12 cellular contexts compared by ENCODE assay signal in the genomic region with DNA sequence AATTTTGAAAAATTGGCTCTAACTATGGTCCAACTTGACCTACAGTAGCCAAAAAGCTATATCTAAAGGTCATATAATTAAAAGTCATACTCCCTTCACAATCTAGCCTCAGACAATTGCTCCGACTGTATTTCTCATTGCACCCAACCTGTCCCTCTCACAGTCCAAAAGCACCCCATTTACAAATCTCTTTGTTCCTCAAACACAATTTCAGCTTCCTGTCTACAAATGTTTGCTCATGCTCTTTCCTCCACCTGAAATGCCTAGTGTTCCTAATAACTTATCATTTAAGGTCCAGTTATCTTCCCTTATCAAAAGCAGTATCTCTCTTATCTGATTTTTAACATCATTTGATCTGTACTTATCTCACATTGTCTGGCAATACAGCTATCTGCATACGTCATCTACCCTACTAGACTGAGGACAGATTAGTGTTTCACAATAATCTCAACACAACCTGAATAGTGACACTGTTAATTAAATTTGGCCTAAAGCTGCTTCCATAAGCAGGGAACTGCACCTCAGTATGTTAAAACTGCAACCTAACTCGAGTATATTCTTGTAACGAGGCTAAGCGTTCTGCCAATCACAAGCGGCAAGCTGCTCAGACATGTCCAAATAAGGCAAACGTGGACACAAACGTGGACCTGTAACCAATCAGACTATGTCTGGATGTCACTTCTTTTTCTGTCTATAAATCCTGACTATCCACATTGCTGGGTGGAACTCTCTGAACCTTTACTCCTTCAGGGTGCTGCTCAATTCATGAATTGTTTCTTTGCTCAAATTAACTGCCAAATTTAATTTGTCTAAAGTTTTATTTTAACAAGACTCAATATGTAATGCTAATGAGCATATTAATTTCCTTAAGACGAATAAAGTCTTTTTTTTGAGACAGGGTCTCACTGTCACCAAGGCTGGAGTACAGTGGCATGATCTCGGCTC. TPM values are rescaled to one million over a fixed set of nuclear protein-coding genes. Genes with fewer than 3 reads are reported as not detected.
DNase-seq lines count a peak whose midpoint lies in the region; FAIRE-seq and TF ChIP-seq lines count a peak whose summit lies in the region.
"Had no signal": no experiment of that assay in that cellular context is flagged by ENCODE, and none has a peak within 500 bp of the region (broad histone marks: within the 10 kb centered on the region; RNA-seq: fewer than 3 reads in every experiment).

No MANE protein-coding gene starts in this region.

- H3K4me3 ChIP-seq in Loucy (ENCODE audit: low read length, poor library complexity, severe bottlenecking), result no peak overlapping the region
- peak overlapping the region; percentile 27 for H3K4me3 ChIP-seq in coronary artery
- no peak overlapping the region for H3K4me3 ChIP-seq in trophoblast cell (ENCODE audit: low read depth, low read length)
- no peak overlapping the region for H3K4me3 ChIP-seq in MG63
- peak overlapping the region in 1 of 2 donors; percentile 7 for H3K4me3 ChIP-seq in kidney (ENCODE audit: low read length in 2 of 2)
- H3K4me3 ChIP-seq: transverse colon had no signal

- no peak overlapping the region for H2BK120ac ChIP-seq in trophoblast cell (ENCODE audit: insufficient read depth, low read length, poor library complexity)

- H2AFZ ChIP-seq in Loucy (ENCODE audit: low read length), result no peak overlapping the region
- no peak overlapping the region for H2AFZ ChIP-seq in trophoblast cell (ENCODE audit: insufficient read depth, low read length, poor library complexity)

- no peak overlapping the region for H2BK12ac ChIP-seq in trophoblast cell (ENCODE audit: low read length)

- H2AK5ac ChIP-seq in trophoblast cell (ENCODE audit: low read length), result no peak overlapping the region

- H4K91ac ChIP-seq in trophoblast cell (ENCODE audit: low read depth, low read length), result no peak overlapping the region

- H3K27me3 ChIP-seq in Loucy (ENCODE audit: insufficient read depth, low read length, poor library complexity, severe bottlenecking) (no peaks in the 10 kb centered on the region), trophoblast cell (ENCODE audit: insufficient read depth, low read length) (no peaks in the 10 kb centered on the region), MG63 (no peaks in the 10 kb centered on the region)
- H3K27me3 ChIP-seq: transverse colon had no signal

- H3K4ac ChIP-seq in trophoblast cell (ENCODE audit: low read depth, low read length), result peak overlapping the region; percentile 80

- peak overlapping the region; percentile 18 to 43 for H3K27ac ChIP-seq in coronary artery
- no peak overlapping the region for H3K27ac ChIP-seq in trophoblast cell (ENCODE audit: low read depth, low read length)
- peak overlapping the region in 1 of 2 donors; percentile 28 for H3K27ac ChIP-seq in kidney (ENCODE audit: low read depth in 2 of 2, low read length in 2 of 2)

- TF ChIP-seq CTCF in Loucy (conservative IDR thresholded peaks at IDR 0.05; ENCODE audit: low read length) (no peak), coronary artery (IDR thresholded peaks at IDR 0.05) (no peak), kidney (IDR thresholded peaks at IDR 0.05; ENCODE audit: borderline replicate concordance, extremely low read depth, insufficient read depth) (no peak)

- WGBS in trophoblast cell (ENCODE audit: extremely low coverage, insufficient coverage, insufficient read length), result no CpG with 5 or more reads among the region's 10 CpGs

- H3K79me2 ChIP-seq in Loucy (ENCODE audit: insufficient read depth, low read length) (peaks cover 98% of the 10 kb centered on the region), trophoblast cell (ENCODE audit: control insufficient read depth, insufficient read depth, low read length, poor library complexity) (peaks cover 19% of the 10 kb centered on the region)

- H3K14ac ChIP-seq in trophoblast cell (ENCODE audit: low read length), result no peak overlapping the region

- H3K9me3 ChIP-seq in Loucy (ENCODE audit: insufficient read depth, low read depth, low read length) (no peaks in the 10 kb centered on the region), trophoblast cell (ENCODE audit: insufficient read depth, low read depth, low read length) (no peaks in the 10 kb centered on the region), MG63 (0 out of 2 replicates have a peak, but pooled peaks cover 4% of the 10 kb centered on the region), kidney (ENCODE audit: control insufficient read depth in 1 of 2, low read length in 2 of 2) (no peaks in the 10 kb centered on the region)
- H3K9me3 ChIP-seq: transverse colon had no signal

- peaks cover 19% of the 10 kb centered on the region for H3K4me1 ChIP-seq in Loucy (ENCODE audit: insufficient read depth, low read length, poor library complexity, severe bottlenecking)
- H3K4me1 ChIP-seq in trophoblast cell (ENCODE audit: control insufficient read depth in 1 of 2, insufficient read depth in 2 of 2, low read length in 2 of 2), result peaks cover 0 to 7% of the 10 kb centered on the region in 2 experiments
- H3K4me1 ChIP-seq in kidney (ENCODE audit: control insufficient read depth in 1 of 2, insufficient read depth in 1 of 2, low read depth in 1 of 2, low read length in 2 of 2), result peaks cover 15 to 17% of the 10 kb centered on the region in 2 donors

- peaks cover 86% of the 10 kb centered on the region for H4K20me1 ChIP-seq in Loucy (ENCODE audit: insufficient read depth, low read length, poor library complexity, severe bottlenecking)

- no peak overlapping the region for H3K18ac ChIP-seq in trophoblast cell (ENCODE audit: low read length)

- H3K4me2 ChIP-seq in Loucy (ENCODE audit: low read depth, low read length, poor library complexity, severe bottlenecking) (peak overlapping the region; percentile 7), trophoblast cell (ENCODE audit: low read length) (no peak overlapping the region)

- no peaks in the 10 kb centered on the region for H3K9me2 ChIP-seq in Loucy (replicated peaks; ENCODE audit: low read depth, low read length)

- H4K8ac ChIP-seq in trophoblast cell (ENCODE audit: low read depth, low read length), result no peak overlapping the region

- no peaks in the 10 kb centered on the region for H3F3A ChIP-seq in Loucy (ENCODE audit: low read depth)

- no peaks in the 10 kb centered on the region for H3K79me1 ChIP-seq in trophoblast cell (ENCODE audit: low read length)

- no peak overlapping the region for H4K12ac ChIP-seq in trophoblast cell (ENCODE audit: low read depth, low read length)

- DNase-seq in SKM-1 treated with dmso at 0.1 percent for 144 hours (lab: John Stamatoyannopoulos, UW; ENCODE audit: unreplicated experiment), result peak; percentile 4
- no peak for DNase-seq in SKM-1 (lab: John Stamatoyannopoulos, UW; ENCODE audit: unreplicated experiment)
- DNase-seq in coronary artery (ENCODE audit: low spot score), result no peak
- DNase-seq in trophoblast cell, result peak; percentile 41 to 91
- DNase-seq in MG63, result no peak
- DNase-seq in NCI-H187 (lab: John Stamatoyannopoulos, UW), result no peak
- DNase-seq in kidney, result no peak
- DNase-seq: NCI-H2081, SHP77, small intestine, transverse colon had no signal

- H3K9ac ChIP-seq in Loucy (ENCODE audit: low read depth, low read length, poor library complexity, severe bottlenecking) (no peak overlapping the region), trophoblast cell (ENCODE audit: low read length) (no peak overlapping the region), kidney (ENCODE audit: low read length in 2 of 2) (no peak overlapping the region)

- no peak for FAIRE-seq in kidney (lab: Jason Lieb, UNC)
- FAIRE-seq: small intestine had no signal

- no peak overlapping the region for H2BK5ac ChIP-seq in trophoblast cell (ENCODE audit: low read depth, low read length, poor library complexity)

- intact Hi-C loops in kidney (cut with DNase I), result no loop called here

- no peaks in the 10 kb centered on the region for H3K36me3 ChIP-seq in Loucy (ENCODE audit: insufficient read depth, low read length)
- H3K36me3 ChIP-seq in trophoblast cell (ENCODE audit: control insufficient read depth in 1 of 2, insufficient read depth in 2 of 2, low read length in 2 of 2), result no peaks in the 10 kb centered on the region
- H3K36me3 ChIP-seq in MG63, result peaks cover 9% of the 10 kb centered on the region
- H3K36me3 ChIP-seq in kidney (ENCODE audit: control insufficient read depth in 1 of 2, insufficient read depth in 2 of 2, low read length in 2 of 2), result no peaks in the 10 kb centered on the region
- H3K36me3 ChIP-seq: transverse colon had no signal

- peak overlapping the region; percentile 81 for H3K23ac ChIP-seq in trophoblast cell (ENCODE audit: low read length)

RNA-seq across cellular contexts. Expression of gene PICALM, which starts 15.9 kb away (rescaled TPM):
- 195 and 196 TPM in 2 replicates for polyA plus RNA-seq in trophoblast cell (2013)
- 90.0 and 114 TPM in 2 replicates for total RNA-seq in MG63 (2014; rRNA removed; shearing (Covaris generic); ENCODE audit: low replicate concordance)
- 244 TPM for total RNA-seq in kidney
- 118 TPM for polyA plus RNA-seq in kidney (ENCODE audit: insufficient read depth, low read depth, low replicate concordance)

Comparison
In these comparisons a context has a peak if more than half of its experiments do, and no peak if none do; other contexts are left out.
1. DNase-seq: peak in SKM-1 treated with dmso at 0.1 percent for 144 hours (single experiment) and trophoblast cell (2 of 2); none in SKM-1 (single experiment), coronary artery (single experiment), MG63 (single experiment), NCI-H187 (0 of 2) and kidney (single experiment).